14 cellular contexts compared by ENCODE assay signal in genomic region chr16:4090476-4090875, GRCh38. TPM values are rescaled to one million over a fixed set of nuclear protein-coding genes. Genes with fewer than 3 reads are reported as not detected.
DNase-seq lines count a peak whose midpoint lies in the region; ATAC-seq and TF ChIP-seq lines count a peak whose summit lies in the region.
"Had no signal": no experiment of that assay in that cellular context is flagged by ENCODE, and none has a peak within 500 bp of the region (broad histone marks: within the 10 kb centered on the region; RNA-seq: fewer than 3 reads in every experiment).

No MANE protein-coding gene starts in this region.

- peak overlapping the region; percentile 26 for H3K4me3 ChIP-seq in choroid plexus epithelial cell (ENCODE audit: low read depth, low read length)
- no peak overlapping the region for H3K4me3 ChIP-seq in iPS-20b (ENCODE audit: low read length)
- H3K4me3 ChIP-seq: cardiac muscle cell had no signal

- no peak overlapping the region for H3K27ac ChIP-seq in iPS-20b (ENCODE audit: low read length)
- H3K27ac ChIP-seq: cardiac muscle cell, VCaP had no signal

- intact Hi-C loops in CD14-positive monocyte (cut with micrococcal nuclease) (no loop called here), posterior vena cava (cut with DNase I) (no loop called here)
- intact Hi-C loops in activated T-helper 1 cell treated with anti-CD3 and anti-CD28 coated beads, Interleukin-12 subunit alpha, Interleukin-12 subunit beta, Interleukin-2, Interleukin-4 antibody, amounts not matched to agents 30 ng/mL and 10 ng/mL and 1 ng/mL, durations not matched to agents 14 hours and 24 hours and 36 hours (cut with micrococcal nuclease) = no loop called here

- peaks cover 0 to 3% (median 1%) of the 10 kb centered on the region in 3 donors for H3K27me3 Mint-ChIP-seq in CD14-positive monocyte (ENCODE audit: low read depth in 3 of 3)
- H3K27me3 Mint-ChIP-seq in activated T-helper 1 cell treated with anti-CD3 and anti-CD28 coated beads, Interleukin-12 subunit alpha, Interleukin-12 subunit beta, Interleukin-2, Interleukin-4 antibody, amounts not matched to agents 30 ng/mL and 10 ng/mL and 1 ng/mL, durations not matched to agents 14 hours and 24 hours and 36 hours (ENCODE audit: insufficient read depth) = no peaks in the 10 kb centered on the region
- H3K27me3 Mint-ChIP-seq in natural killer cell treated with Interleukin-12 subunit alpha and Interleukin-12 subunit beta and Interleukin-15 and Interleukin-18, amount 100 ng/mL, for 72 hours = no peaks in the 10 kb centered on the region

- H3K9me3 Mint-ChIP-seq in CD14-positive monocyte = no peaks in the 10 kb centered on the region
- H3K9me3 Mint-ChIP-seq in activated T-helper 1 cell treated with anti-CD3 and anti-CD28 coated beads, Interleukin-12 subunit alpha, Interleukin-12 subunit beta, Interleukin-2, Interleukin-4 antibody, amounts not matched to agents 30 ng/mL and 10 ng/mL and 1 ng/mL, durations not matched to agents 14 hours and 24 hours and 36 hours = no peaks in the 10 kb centered on the region
- no peaks in the 10 kb centered on the region for H3K9me3 Mint-ChIP-seq in natural killer cell treated with Interleukin-12 subunit alpha and Interleukin-12 subunit beta and Interleukin-15 and Interleukin-18, amount 100 ng/mL, for 72 hours
- H3K9me3 Mint-ChIP-seq: activated T-cell treated with anti-CD3 and anti-CD28 coated beads, Interleukin-2, amount 50 U/mL, for 4 hours had no signal

- 0 out of 2 replicates have a peak overlapping the region, but pooled peaks have one; percentile 1 for H3K9ac ChIP-seq in iPS-20b (ENCODE audit: low read depth, low read length)

- no peaks in the 10 kb centered on the region for H3K27me3 ChIP-seq in iPS-20b (ENCODE audit: insufficient read depth, low read length)
- H3K27me3 ChIP-seq: cardiac muscle cell had no signal

- H3K36me3 Mint-ChIP-seq in CD14-positive monocyte = peaks cover 7 to 29% of the 10 kb centered on the region in 2 donors
- H3K36me3 Mint-ChIP-seq in activated T-helper 1 cell treated with anti-CD3 and anti-CD28 coated beads, Interleukin-12 subunit alpha, Interleukin-12 subunit beta, Interleukin-2, Interleukin-4 antibody, amounts not matched to agents 30 ng/mL and 10 ng/mL and 1 ng/mL, durations not matched to agents 14 hours and 24 hours and 36 hours (ENCODE audit: low read depth) = no peaks in the 10 kb centered on the region
- H3K36me3 Mint-ChIP-seq in natural killer cell treated with Interleukin-12 subunit alpha and Interleukin-12 subunit beta and Interleukin-15 and Interleukin-18, amount 100 ng/mL, for 72 hours = no peaks in the 10 kb centered on the region

- no peak for ATAC-seq in natural killer cell treated with Interleukin-12 subunit alpha and Interleukin-12 subunit beta and Interleukin-15 and Interleukin-18, amount 100 ng/mL, for 72 hours
- ATAC-seq: activated T-cell treated with anti-CD3 and anti-CD28 coated beads, Interleukin-2, amount 50 U/mL, for 4 hours had no signal

- H3K9me3 ChIP-seq in iPS-20b (ENCODE audit: insufficient read depth, low read depth, low read length) = no peaks in the 10 kb centered on the region

- H3K27ac Mint-ChIP-seq in CD14-positive monocyte = peak overlapping the region in 4 of 7 donors; percentile 31 to 70 (median 52)
- H3K27ac Mint-ChIP-seq in activated T-helper 1 cell treated with anti-CD3 and anti-CD28 coated beads, Interleukin-12 subunit alpha, Interleukin-12 subunit beta, Interleukin-2, Interleukin-4 antibody, amounts not matched to agents 30 ng/mL and 10 ng/mL and 1 ng/mL, durations not matched to agents 14 hours and 24 hours and 36 hours = no peak overlapping the region
- no peak overlapping the region for H3K27ac Mint-ChIP-seq in natural killer cell treated with Interleukin-12 subunit alpha and Interleukin-12 subunit beta and Interleukin-15 and Interleukin-18, amount 100 ng/mL, for 72 hours

- TF ChIP-seq CTCF in CD14-positive monocyte (IDR thresholded peaks at IDR 0.05) (no peak), choroid plexus epithelial cell (conservative IDR thresholded peaks at IDR 0.05; ENCODE audit: low read depth, low read length) (no peak)

- peaks cover 39% of the 10 kb centered on the region for H3K4me1 Mint-ChIP-seq in CD14-positive monocyte
- H3K4me1 Mint-ChIP-seq in activated T-helper 1 cell treated with anti-CD3 and anti-CD28 coated beads, Interleukin-12 subunit alpha, Interleukin-12 subunit beta, Interleukin-2, Interleukin-4 antibody, amounts not matched to agents 30 ng/mL and 10 ng/mL and 1 ng/mL, durations not matched to agents 14 hours and 24 hours and 36 hours (ENCODE audit: low read depth) = no peaks in the 10 kb centered on the region
- H3K4me1 Mint-ChIP-seq in natural killer cell treated with Interleukin-12 subunit alpha and Interleukin-12 subunit beta and Interleukin-15 and Interleukin-18, amount 100 ng/mL, for 72 hours (ENCODE audit: low read depth in 2 of 2) = peaks cover 4 to 9% of the 10 kb centered on the region in 2 donors

- peaks cover 4% of the 10 kb centered on the region; the same call in 1 of the 2 replicates for H3K4me1 ChIP-seq in iPS-20b (ENCODE audit: insufficient read depth, low read length)

- peak overlapping the region; percentile 47 to 76 for H3K4me3 Mint-ChIP-seq in CD14-positive monocyte
- H3K4me3 Mint-ChIP-seq in activated T-helper 1 cell treated with anti-CD3 and anti-CD28 coated beads, Interleukin-12 subunit alpha, Interleukin-12 subunit beta, Interleukin-2, Interleukin-4 antibody, amounts not matched to agents 30 ng/mL and 10 ng/mL and 1 ng/mL, durations not matched to agents 14 hours and 24 hours and 36 hours = no peak overlapping the region
- H3K4me3 Mint-ChIP-seq in natural killer cell treated with Interleukin-12 subunit alpha and Interleukin-12 subunit beta and Interleukin-15 and Interleukin-18, amount 100 ng/mL, for 72 hours = no peak overlapping the region
- H3K4me3 Mint-ChIP-seq: activated T-cell treated with anti-CD3 and anti-CD28 coated beads, Interleukin-2, amount 50 U/mL, for 4 hours had no signal

- DNase-seq in CD14-positive monocyte (ENCODE audit: low spot score) = no peak
- no peak for DNase-seq in choroid plexus epithelial cell (ENCODE audit: low read depth)
- peak; percentile 85 for DNase-seq in posterior vena cava (ENCODE audit: low spot score)
- DNase-seq in activated T-helper 1 cell treated with anti-CD3 and anti-CD28 coated beads, Interleukin-12 subunit alpha, Interleukin-12 subunit beta, Interleukin-2, Interleukin-4 antibody, amounts not matched to agents 30 ng/mL and 10 ng/mL and 1 ng/mL, durations not matched to agents 14 hours and 24 hours and 36 hours (ENCODE audit: low spot score) = no peak
- no peak for DNase-seq in SHP77 (lab: John Stamatoyannopoulos, UW)
- no peak for DNase-seq in natural killer cell treated with Interleukin-12 subunit alpha and Interleukin-12 subunit beta and Interleukin-15 and Interleukin-18, amount 100 ng/mL, for 72 hours (ENCODE audit: low spot score)
- DNase-seq in stimulated activated CD4-positive, alpha-beta T cell treated with anti-CD3 and anti-CD28 coated beads, Interleukin-1b, Interleukin-23, amount 100 ng/mL, for 48 hours = no peak
- DNase-seq: activated T-cell treated with anti-CD3 and anti-CD28 coated beads, Interleukin-2, amount 50 U/mL, for 4 hours; HCEC 1CT; NCI-H446 treated with DMSO at 0.1 percent for 48 hours; SIG-M5 had no signal

- no peaks in the 10 kb centered on the region for H3K36me3 ChIP-seq in iPS-20b (ENCODE audit: insufficient read depth, low read depth, low read length)
- H3K36me3 ChIP-seq: cardiac muscle cell had no signal

RNA-seq across cellular contexts. Expression of gene ADCY9, which starts 25.8 kb away (rescaled TPM):
- under 1 TPM; 0.44 to 0.67 TPM for polyA plus RNA-seq in CD14-positive monocyte
- 10 to 100 TPM; 20.8 to 20.9 TPM for total RNA-seq in posterior vena cava
- 9.4 and 9.7 TPM in 2 replicates for total RNA-seq in activated T-helper 1 cell treated with anti-CD3 and anti-CD28 coated beads, Interleukin-12 subunit alpha, Interleukin-12 subunit beta, Interleukin-2, Interleukin-4 antibody, amounts not matched to agents 30 ng/mL and 10 ng/mL and 1 ng/mL, durations not matched to agents 14 hours and 24 hours and 36 hours
- total RNA-seq in natural killer cell treated with Interleukin-12 subunit alpha and Interleukin-12 subunit beta and Interleukin-15 and Interleukin-18, amount 100 ng/mL, for 72 hours = 10 to 100 TPM; 11.1 to 23.6 TPM

Comparison
In these comparisons a context has a peak if more than half of its experiments do, and no peak if none do; other contexts are left out.
1. H3K27ac Mint-ChIP-seq: peak in CD14-positive monocyte (4 of 7); none in activated T-helper 1 cell treated with anti-CD3 and anti-CD28 coated beads, Interleukin-12 subunit alpha, Interleukin-12 subunit beta, Interleukin-2, Interleukin-4 antibody, amounts not matched to agents 30 ng/mL and 10 ng/mL and 1 ng/mL, durations not matched to agents 14 hours and 24 hours and 36 hours (single experiment) and natural killer cell treated with Interleukin-12 subunit alpha and Interleukin-12 subunit beta and Interleukin-15 and Interleukin-18, amount 100 ng/mL, for 72 hours (0 of 2).
2. H3K4me3 Mint-ChIP-seq: peak in CD14-positive monocyte (2 of 2); none in activated T-helper 1 cell treated with anti-CD3 and anti-CD28 coated beads, Interleukin-12 subunit alpha, Interleukin-12 subunit beta, Interleukin-2, Interleukin-4 antibody, amounts not matched to agents 30 ng/mL and 10 ng/mL and 1 ng/mL, durations not matched to agents 14 hours and 24 hours and 36 hours (single experiment) and natural killer cell treated with Interleukin-12 subunit alpha and Interleukin-12 subunit beta and Interleukin-15 and Interleukin-18, amount 100 ng/mL, for 72 hours (single experiment).